Comparison of ENCODE assay signal across 24 cellular contexts in genomic region chr2:136154384-136154783, GRCh38.
"Had no signal": no experiment of that assay in that cellular context is flagged by ENCODE, and none has a peak within 500 bp of the region (broad histone marks: within the 10 kb centered on the region; RNA-seq: fewer than 3 reads in every experiment).

No MANE protein-coding gene starts in this region.

- H3K9me3 ChIP-seq: adrenal gland, body of pancreas, colonic mucosa, gastrocnemius medialis, right lobe of liver, upper lobe of left lung had no signal

- H3K27me3 Mint-ChIP-seq: activated CD4-positive, alpha-beta T cell treated with anti-CD3 and anti-CD28 coated beads for 36 hours; activated naive CD8-positive, alpha-beta T cell treated with anti-CD3 and anti-CD28 coated beads for 36 hours; naive thymus-derived CD8-positive, alpha-beta T cell; T-cell had no signal

- DNase-seq: activated CD4-positive, alpha-beta T cell treated with anti-CD3 and anti-CD28 coated beads for 36 hours; activated CD4-positive, CD25-positive, alpha-beta regulatory T cell; activated effector memory CD4-positive, alpha-beta T cell treated with anti-CD3 and anti-CD28 coated beads, Interleukin-2, amount 50 U/mL, for 16 hours; activated naive CD4-positive, alpha-beta T cell treated with anti-CD3 and anti-CD28 coated beads for 36 hours; activated naive CD8-positive, alpha-beta T cell treated with anti-CD3 and anti-CD28 coated beads for 36 hours; activated T-cell treated with anti-CD3 and anti-CD28 coated beads, Interleukin-2, amount 50 U/mL, for 1 hour; adrenal gland; aorta; body of pancreas; cerebellar nuclear complex; colonic mucosa; effector memory CD4-positive, alpha-beta T cell; gastrocnemius medialis; glutamatergic neuron; kidney; midbrain; naive thymus-derived CD8-positive, alpha-beta T cell; right lobe of liver; stimulated activated CD4-positive, alpha-beta T cell treated with anti-CD3 and anti-CD28 coated beads, Interleukin-2, amount 100 ng/mL, for 48 hours; stimulated activated naive CD8-positive, alpha-beta T cell treated with anti-CD3 and anti-CD28 coated beads, Interleukin-15, Interleukin-2, amounts not matched to agents 100 U/mL and 50 U/mL, for 24 hours; T-cell; upper lobe of left lung had no signal

- FAIRE-seq: kidney had no signal

- H3K4me3 Mint-ChIP-seq: activated CD4-positive, alpha-beta T cell treated with anti-CD3 and anti-CD28 coated beads for 36 hours; activated naive CD4-positive, alpha-beta T cell treated with anti-CD3 and anti-CD28 coated beads for 36 hours; activated naive CD8-positive, alpha-beta T cell treated with anti-CD3 and anti-CD28 coated beads for 36 hours; activated T-helper 1 cell treated with anti-CD3 and anti-CD28 coated beads, Interleukin-12 subunit alpha, Interleukin-12 subunit beta, Interleukin-2, Interleukin-4 antibody, amounts not matched to agents 30 ng/mL and 10 ng/mL and 1 ng/mL, durations not matched to agents 14 hours and 24 hours and 36 hours; naive thymus-derived CD8-positive, alpha-beta T cell; T-cell had no signal

- H3K9me3 Mint-ChIP-seq: activated naive CD4-positive, alpha-beta T cell treated with anti-CD3 and anti-CD28 coated beads for 36 hours; activated naive CD8-positive, alpha-beta T cell treated with anti-CD3 and anti-CD28 coated beads for 36 hours; naive thymus-derived CD8-positive, alpha-beta T cell; T-cell had no signal

- H3K27me3 ChIP-seq: adrenal gland, body of pancreas, colonic mucosa, gastrocnemius medialis, hepatocyte, right lobe of liver, upper lobe of left lung had no signal

- H3K36me3 Mint-ChIP-seq: naive thymus-derived CD8-positive, alpha-beta T cell; T-cell had no signal

- H3K27ac ChIP-seq: adrenal gland, body of pancreas, colonic mucosa, gastrocnemius medialis, hepatocyte, right lobe of liver, upper lobe of left lung had no signal

- H3K4me3 ChIP-seq: adrenal gland, body of pancreas, colonic mucosa, gastrocnemius medialis, hepatocyte, right lobe of liver, upper lobe of left lung had no signal

- ATAC-seq: activated CD4-positive, alpha-beta T cell treated with anti-CD3 and anti-CD28 coated beads for 36 hours; body of pancreas; gastrocnemius medialis; naive thymus-derived CD8-positive, alpha-beta T cell; right lobe of liver; stimulated activated naive CD8-positive, alpha-beta T cell treated with anti-CD3 and anti-CD28 coated beads, Interleukin-15, Interleukin-2, amounts not matched to agents 100 U/mL and 50 U/mL, for 24 hours; T-cell had no signal

- H3K36me3 ChIP-seq: adrenal gland, colonic mucosa, gastrocnemius medialis, right lobe of liver, upper lobe of left lung had no signal

- H3K27ac Mint-ChIP-seq: activated CD4-positive, alpha-beta T cell treated with anti-CD3 and anti-CD28 coated beads for 36 hours; activated naive CD4-positive, alpha-beta T cell treated with anti-CD3 and anti-CD28 coated beads for 36 hours; activated naive CD8-positive, alpha-beta T cell treated with anti-CD3 and anti-CD28 coated beads for 36 hours; activated T-helper 1 cell treated with anti-CD3 and anti-CD28 coated beads, Interleukin-12 subunit alpha, Interleukin-12 subunit beta, Interleukin-2, Interleukin-4 antibody, amounts not matched to agents 30 ng/mL and 10 ng/mL and 1 ng/mL, durations not matched to agents 14 hours and 24 hours and 36 hours; T-cell had no signal

- H3K4me1 ChIP-seq: adrenal gland, body of pancreas, colonic mucosa, gastrocnemius medialis, right lobe of liver, upper lobe of left lung had no signal
